ENCODE assay signal across 8 cellular contexts in the genomic region with DNA sequence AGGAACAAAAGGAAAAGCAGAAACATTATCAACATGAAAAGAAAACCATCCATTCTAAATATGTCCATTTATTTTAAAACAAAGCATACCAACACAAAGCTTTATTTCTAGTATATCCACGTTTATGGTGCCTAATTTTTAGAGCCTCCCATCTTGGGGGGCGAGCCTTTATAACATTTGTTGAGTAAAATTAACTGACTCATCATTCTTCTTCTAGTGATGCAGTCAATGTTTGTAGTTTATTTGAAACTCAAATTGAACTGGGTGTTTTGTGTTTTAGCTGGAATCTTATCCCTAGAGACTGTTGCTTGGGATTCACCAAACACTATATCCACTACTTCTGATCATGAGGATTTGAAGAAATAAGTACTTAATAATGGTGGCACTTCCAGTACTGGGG.
"Had no signal": no experiment of that assay in that cellular context is flagged by ENCODE, and none has a peak within 500 bp of the region (broad histone marks: within the 10 kb centered on the region; RNA-seq: fewer than 3 reads in every experiment).

No MANE protein-coding gene starts in this region.

- H2AFZ ChIP-seq: GM23248 had no signal

- H3K36me3 ChIP-seq: HAP-1 had no signal

- DNase-seq: GM23248, GOT3, H7, HFFc6, KG1 had no signal

- H3K9ac ChIP-seq: GM23248 had no signal

- H3K4me3 ChIP-seq: GM23248, HAP-1 had no signal

- H3K9me3 ChIP-seq: HAP-1 had no signal

- ATAC-seq: HCT116 had no signal

- H3K27ac ChIP-seq: GM23248, HL-60 had no signal
